ENCODE assay signal across 8 cellular contexts in the genomic region with DNA sequence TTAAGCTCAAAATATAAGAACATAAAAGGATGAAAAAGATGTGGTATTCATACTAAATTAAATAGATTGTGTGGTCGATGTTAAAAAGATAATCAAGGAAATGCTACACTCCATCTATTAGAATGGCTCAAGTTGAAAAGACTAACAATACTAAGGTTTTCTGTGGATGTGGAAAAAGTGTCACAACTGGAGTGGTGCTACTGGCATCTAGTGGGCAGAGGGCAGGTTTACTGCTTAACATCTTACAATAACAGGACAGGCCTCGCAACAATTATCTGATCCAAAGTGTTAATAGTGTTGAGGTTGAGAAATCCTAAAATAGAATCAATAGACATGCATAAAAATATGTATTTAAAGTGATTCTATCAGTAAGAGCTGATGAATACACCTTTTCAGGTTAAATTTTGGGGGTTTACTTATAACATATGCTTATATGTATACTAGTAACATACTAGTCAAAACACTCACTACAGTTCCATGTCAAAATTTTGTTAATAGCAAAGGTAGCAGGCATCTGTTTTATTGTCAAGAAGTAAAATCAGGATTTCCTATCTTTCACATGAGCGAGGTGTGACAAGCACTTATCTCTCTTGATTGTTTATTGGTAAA.
DNase-seq lines count a peak whose midpoint lies in the region; ATAC-seq and TF ChIP-seq lines count a peak whose summit lies in the region.

No MANE protein-coding gene starts in this region.

- no peak for TF ChIP-seq POLR2A in right lobe of liver (IDR thresholded peaks at IDR 0.05)

- H3K4me2 ChIP-seq in KMS-11, result no peak overlapping the region

- no peaks in the 10 kb centered on the region for H3K4me1 Mint-ChIP-seq in activated CD4-positive, alpha-beta T cell treated with anti-CD3 and anti-CD28 coated beads, Interleukin-2, amount 10 ng/mL, durations not matched to agents 7 days and 5 days

- no peaks in the 10 kb centered on the region for H3K9me3 ChIP-seq in WERI-Rb-1 (ENCODE audit: severe bottlenecking)
- H3K9me3 ChIP-seq in right lobe of liver, result no peaks in the 10 kb centered on the region

- H3K9ac ChIP-seq in KMS-11, result no peak overlapping the region

- H3K79me2 ChIP-seq in KMS-11 (ENCODE audit: insufficient read depth, low read depth), result no peaks in the 10 kb centered on the region

- H3K27me3 ChIP-seq in KMS-11 (ENCODE audit: insufficient read depth, low read depth) (no peaks in the 10 kb centered on the region), WERI-Rb-1 (ENCODE audit: insufficient read depth, low read depth, severe bottlenecking) (no peaks in the 10 kb centered on the region), right lobe of liver (no peaks in the 10 kb centered on the region)

- H3K27ac ChIP-seq in KMS-11 (no peak overlapping the region), WERI-Rb-1 (no peak overlapping the region), right lobe of liver (no peak overlapping the region)

- CTCF ChIA-PET in activated CD4-positive, alpha-beta T cell treated with anti-CD3 and anti-CD28 coated beads, Interleukin-2, amount 10 ng/mL, durations not matched to agents 7 days and 5 days (lab: Charles Lee), result no interaction called here

- no peak overlapping the region for H3K27ac Mint-ChIP-seq in activated CD4-positive, alpha-beta T cell treated with anti-CD3 and anti-CD28 coated beads, Interleukin-2, amount 10 ng/mL, durations not matched to agents 7 days and 5 days

- intact Hi-C loops in right lobe of liver (cut with DNase I), result no loop called here

- no peaks in the 10 kb centered on the region for H3K36me3 Mint-ChIP-seq in activated CD4-positive, alpha-beta T cell treated with anti-CD3 and anti-CD28 coated beads, Interleukin-2, amount 10 ng/mL, durations not matched to agents 7 days and 5 days (ENCODE audit: low read depth)

- POLR2A ChIA-PET in activated CD4-positive, alpha-beta T cell treated with anti-CD3 and anti-CD28 coated beads, Interleukin-2, amount 10 ng/mL, durations not matched to agents 7 days and 5 days (lab: Charles Lee), result no interaction called here

- H3K4me1 ChIP-seq in KMS-11 (ENCODE audit: low read depth, poor library complexity, severe bottlenecking) (no peaks in the 10 kb centered on the region), right lobe of liver (no peaks in the 10 kb centered on the region)

- 77% methylated on average over 3 of the region's 3 CpGs for WGBS in right lobe of liver (ENCODE audit: insufficient coverage, low coverage, low lambda C conversion rate, missing lambda C conversion rate)

- no peaks in the 10 kb centered on the region for H4K20me1 ChIP-seq in KMS-11 (ENCODE audit: insufficient read depth)

- no peaks in the 10 kb centered on the region for H3K36me3 ChIP-seq in KMS-11 (ENCODE audit: insufficient read depth)
- H3K36me3 ChIP-seq in WERI-Rb-1, result no peaks in the 10 kb centered on the region
- no peaks in the 10 kb centered on the region for H3K36me3 ChIP-seq in right lobe of liver

- H3K27me3 Mint-ChIP-seq in activated CD4-positive, alpha-beta T cell treated with anti-CD3 and anti-CD28 coated beads, Interleukin-2, amount 10 ng/mL, durations not matched to agents 7 days and 5 days, result no peaks in the 10 kb centered on the region

- ATAC-seq in right lobe of liver, result peak in 1 of 4 donors; percentile 40

- H3K4me3 Mint-ChIP-seq in activated CD4-positive, alpha-beta T cell treated with anti-CD3 and anti-CD28 coated beads, Interleukin-2, amount 10 ng/mL, durations not matched to agents 7 days and 5 days, result no peak overlapping the region

- no peak overlapping the region for H2AFZ ChIP-seq in KMS-11 (ENCODE audit: low read depth)

- no peaks in the 10 kb centered on the region for H3K9me3 Mint-ChIP-seq in activated CD4-positive, alpha-beta T cell treated with anti-CD3 and anti-CD28 coated beads, Interleukin-2, amount 10 ng/mL, durations not matched to agents 7 days and 5 days

- H3K4me3 ChIP-seq in KMS-11 (IDR thresholded peaks at IDR 0.05; ENCODE audit: insufficient read depth, low read depth, low read length) (no peak overlapping the region), WERI-Rb-1 (ENCODE audit: low read depth, low read length) (no peak overlapping the region), right lobe of liver (no peak overlapping the region)

- 0 out of 2 replicates have a peak, but pooled peaks have one; percentile 23 for TF ChIP-seq CTCF in KMS-11 (conservative IDR thresholded peaks at IDR 0.05; ENCODE audit: low read depth, low read length)
- peak; percentile 52 for TF ChIP-seq CTCF in WERI-Rb-1 (IDR thresholded peaks at IDR 0.05; ENCODE audit: low read depth, low read length)
- peak; percentile 10 to 19 (median 16) for TF ChIP-seq CTCF in right lobe of liver (IDR thresholded peaks at IDR 0.05)

- peak; percentile 57 for DNase-seq in EH (ENCODE audit: low read depth)
- peak; percentile 23 for DNase-seq in WERI-Rb-1
- no peak for DNase-seq in right lobe of liver
- DNase-seq in SKM-1 (lab: John Stamatoyannopoulos, UW; ENCODE audit: unreplicated experiment), result no peak
- no peak for DNase-seq in activated CD4-positive, alpha-beta T cell treated with anti-CD3 and anti-CD28 coated beads, Interleukin-2, amount 10 ng/mL, durations not matched to agents 7 days and 5 days
- no peak for DNase-seq in effector CD4-positive, alpha-beta T cell
- DNase-seq in NOMO-1 treated with dmso at 0.1 percent for 144 hours (lab: John Stamatoyannopoulos, UW; ENCODE audit: unreplicated experiment), result no peak

Comparison
In these comparisons a context has a peak if more than half of its experiments do, and no peak if none do; other contexts are left out.
1. DNase-seq: peak in EH (single experiment) and WERI-Rb-1 (single experiment); none in right lobe of liver (0 of 3), SKM-1 (single experiment), activated CD4-positive, alpha-beta T cell treated with anti-CD3 and anti-CD28 coated beads, Interleukin-2, amount 10 ng/mL, durations not matched to agents 7 days and 5 days (single experiment), effector CD4-positive, alpha-beta T cell (single experiment) and NOMO-1 treated with dmso at 0.1 percent for 144 hours (single experiment).
2. Peak in every context shown above with its lines, with median percentiles within 50 percentile points of each other: CTCF ChIP-seq.